30 cellular contexts compared by ENCODE assay signal in genomic region chr6:68042339-68043121, GRCh38.
"Had no signal": no experiment of that assay in that cellular context is flagged by ENCODE, and none has a peak within 500 bp of the region (broad histone marks: within the 10 kb centered on the region; RNA-seq: fewer than 3 reads in every experiment).

No MANE protein-coding gene starts in this region.

- DNase-seq: activated CD4-positive, alpha-beta memory T cell treated with anti-CD3 and anti-CD28 coated beads, Interleukin-2, amount 10 ng/mL, durations not matched to agents 7 days and 5 days; activated CD4-positive, alpha-beta T cell treated with anti-CD3 and anti-CD28 coated beads for 1 hour; activated CD4-positive, alpha-beta T cell treated with anti-CD3 and anti-CD28 coated beads for 4 hours; activated CD4-positive, alpha-beta T cell treated with anti-CD3 and anti-CD28 coated beads, Interleukin-2, amount 10 ng/mL, durations not matched to agents 7 days and 5 days; activated CD4-positive, alpha-beta T cell treated with anti-CD3 and anti-CD28 coated beads, Interleukin-2, amount 50 U/mL, for 4 hours; activated CD4-positive, CD25-positive, alpha-beta regulatory T cell; activated CD8-positive, alpha-beta memory T cell treated with anti-CD3 and anti-CD28 coated beads, Interleukin-2, amount 50 U/mL, for 48 hours; activated gamma-delta T cell; activated naive CD4-positive, alpha-beta T cell; activated naive CD4-positive, alpha-beta T cell treated with anti-CD3 and anti-CD28 coated beads, Interleukin-2, amount 10 ng/mL, durations not matched to agents 7 days and 5 days; activated naive CD8-positive, alpha-beta T cell treated with anti-CD3 and anti-CD28 coated beads, Interleukin-2, amount 10 ng/mL, durations not matched to agents 7 days and 5 days; activated T-cell treated with anti-CD3 and anti-CD28 coated beads for 4 hours; activated T-cell treated with anti-CD3 and anti-CD28 coated beads, Interleukin-2, amount 50 U/mL, for 24 hours; activated T-cell treated with anti-CD3 and anti-CD28 coated beads, Interleukin-2, amount 50 U/mL, for 72 hours; cortex of kidney; dermis blood vessel endothelial cell; effector CD4-positive, alpha-beta T cell; effector memory CD8-positive, alpha-beta T cell; erythroblast; foreskin melanocyte; heart right ventricle; T-helper 2 cell; WERI-Rb-1 had no signal

- H3K27me3 Mint-ChIP-seq: activated CD4-positive, alpha-beta memory T cell treated with anti-CD3 and anti-CD28 coated beads, Interleukin-2, amount 10 ng/mL, durations not matched to agents 7 days and 5 days; activated CD4-positive, alpha-beta T cell treated with anti-CD3 and anti-CD28 coated beads, Interleukin-2, amount 10 ng/mL, durations not matched to agents 7 days and 5 days; activated naive CD4-positive, alpha-beta T cell treated with anti-CD3 and anti-CD28 coated beads, Interleukin-2, amount 10 ng/mL, durations not matched to agents 7 days and 5 days; activated naive CD8-positive, alpha-beta T cell treated with anti-CD3 and anti-CD28 coated beads, Interleukin-2, amount 10 ng/mL, durations not matched to agents 7 days and 5 days; activated T-cell treated with anti-CD3 and anti-CD28 coated beads, Interleukin-2, amount 50 U/mL, for 24 hours; brain; central memory CD8-positive, alpha-beta T cell; effector memory CD8-positive, alpha-beta T cell had no signal

- ATAC-seq: activated naive CD4-positive, alpha-beta T cell treated with anti-CD3 and anti-CD28 coated beads, Interleukin-2, amount 50 U/mL, for 72 hours; activated T-cell treated with anti-CD3 and anti-CD28 coated beads, Interleukin-2, amount 50 U/mL, for 72 hours; effector memory CD8-positive, alpha-beta T cell; gastroesophageal sphincter; heart right ventricle had no signal

- H3K4me3 Mint-ChIP-seq: activated CD4-positive, alpha-beta memory T cell treated with anti-CD3 and anti-CD28 coated beads, Interleukin-2, amount 10 ng/mL, durations not matched to agents 7 days and 5 days; activated CD4-positive, alpha-beta T cell treated with anti-CD3 and anti-CD28 coated beads, Interleukin-2, amount 10 ng/mL, durations not matched to agents 7 days and 5 days; activated naive CD4-positive, alpha-beta T cell treated with anti-CD3 and anti-CD28 coated beads, Interleukin-2, amount 10 ng/mL, durations not matched to agents 7 days and 5 days; activated naive CD8-positive, alpha-beta T cell treated with anti-CD3 and anti-CD28 coated beads, Interleukin-2, amount 10 ng/mL, durations not matched to agents 7 days and 5 days; activated T-cell treated with anti-CD3 and anti-CD28 coated beads, Interleukin-2, amount 50 U/mL, for 24 hours; activated T-cell treated with anti-CD3 and anti-CD28 coated beads, Interleukin-2, amount 50 U/mL, for 72 hours; brain; central memory CD8-positive, alpha-beta T cell; effector memory CD8-positive, alpha-beta T cell had no signal

- H3K27me3 ChIP-seq: ascending aorta, esophagus muscularis mucosa, gastroesophageal sphincter, heart right ventricle, hepatocyte had no signal

- H3K9me3 ChIP-seq: ascending aorta, esophagus muscularis mucosa, gastroesophageal sphincter had no signal

- H2AFZ ChIP-seq: hepatocyte had no signal

- H3K79me2 ChIP-seq: hepatocyte had no signal

- H3K27ac ChIP-seq: ascending aorta, esophagus muscularis mucosa, gastroesophageal sphincter, heart right ventricle, hepatocyte, WERI-Rb-1 had no signal

- H3K4me3 ChIP-seq: ascending aorta, esophagus muscularis mucosa, gastroesophageal sphincter, heart right ventricle, hepatocyte had no signal

- H3K36me3 Mint-ChIP-seq: activated naive CD4-positive, alpha-beta T cell treated with anti-CD3 and anti-CD28 coated beads, Interleukin-2, amount 10 ng/mL, durations not matched to agents 7 days and 5 days; activated naive CD4-positive, alpha-beta T cell treated with anti-CD3 and anti-CD28 coated beads, Interleukin-2, amount 50 U/mL, for 72 hours; activated naive CD8-positive, alpha-beta T cell treated with anti-CD3 and anti-CD28 coated beads, Interleukin-2, amount 10 ng/mL, durations not matched to agents 7 days and 5 days; brain had no signal

- H3K36me3 ChIP-seq: ascending aorta, esophagus muscularis mucosa, gastroesophageal sphincter, heart right ventricle, WERI-Rb-1 had no signal

- H3K27ac Mint-ChIP-seq: activated CD4-positive, alpha-beta memory T cell treated with anti-CD3 and anti-CD28 coated beads, Interleukin-2, amount 10 ng/mL, durations not matched to agents 7 days and 5 days; activated CD4-positive, alpha-beta T cell treated with anti-CD3 and anti-CD28 coated beads, Interleukin-2, amount 10 ng/mL, durations not matched to agents 7 days and 5 days; activated naive CD4-positive, alpha-beta T cell treated with anti-CD3 and anti-CD28 coated beads, Interleukin-2, amount 10 ng/mL, durations not matched to agents 7 days and 5 days; activated naive CD4-positive, alpha-beta T cell treated with anti-CD3 and anti-CD28 coated beads, Interleukin-2, amount 50 U/mL, for 72 hours; activated naive CD8-positive, alpha-beta T cell treated with anti-CD3 and anti-CD28 coated beads, Interleukin-2, amount 10 ng/mL, durations not matched to agents 7 days and 5 days; activated T-cell treated with anti-CD3 and anti-CD28 coated beads, Interleukin-2, amount 50 U/mL, for 24 hours; activated T-cell treated with anti-CD3 and anti-CD28 coated beads, Interleukin-2, amount 50 U/mL, for 72 hours; brain; effector memory CD8-positive, alpha-beta T cell had no signal

- H3K4me1 ChIP-seq: ascending aorta, esophagus muscularis mucosa, gastroesophageal sphincter, heart right ventricle had no signal

- H3K4me1 Mint-ChIP-seq: activated CD4-positive, alpha-beta memory T cell treated with anti-CD3 and anti-CD28 coated beads, Interleukin-2, amount 10 ng/mL, durations not matched to agents 7 days and 5 days; activated CD4-positive, alpha-beta T cell treated with anti-CD3 and anti-CD28 coated beads, Interleukin-2, amount 10 ng/mL, durations not matched to agents 7 days and 5 days; activated naive CD4-positive, alpha-beta T cell treated with anti-CD3 and anti-CD28 coated beads, Interleukin-2, amount 10 ng/mL, durations not matched to agents 7 days and 5 days; activated naive CD8-positive, alpha-beta T cell treated with anti-CD3 and anti-CD28 coated beads, Interleukin-2, amount 10 ng/mL, durations not matched to agents 7 days and 5 days; central memory CD8-positive, alpha-beta T cell had no signal

- H3K4me2 ChIP-seq: hepatocyte had no signal
